Comparison of ENCODE assay signal across 8 cellular contexts in the genomic region with DNA sequence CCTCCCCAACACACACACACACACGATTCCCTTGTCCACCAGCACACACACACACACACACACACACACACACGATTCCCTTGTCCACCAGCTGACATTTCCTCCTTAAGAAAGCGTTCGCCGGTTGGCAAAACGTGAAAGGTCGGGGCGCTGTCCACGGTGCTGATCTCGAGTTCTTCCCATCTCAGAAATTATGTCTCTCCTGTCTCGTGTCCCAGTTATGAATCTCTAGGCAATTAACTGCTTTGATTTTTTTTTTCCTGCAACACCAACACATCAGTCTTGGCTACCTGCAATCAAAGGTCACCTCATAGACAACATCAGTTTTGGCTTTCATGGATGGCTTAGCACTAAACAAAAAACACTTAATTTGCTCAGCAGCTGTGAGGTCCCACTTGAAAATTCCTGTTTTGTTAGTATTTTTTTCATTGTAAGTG. TPM values are rescaled to one million over a fixed set of nuclear protein-coding genes. Genes with fewer than 3 reads are reported as not detected.
A peak's percentile ranks its signal among the peaks of the same experiment; 100 is the strongest.
DNase-seq lines count a peak whose midpoint lies in the region; ATAC-seq and TF ChIP-seq lines count a peak whose summit lies in the region.

No MANE protein-coding gene starts in this region.

- no peaks in the 10 kb centered on the region for H3K4me1 ChIP-seq in cardiac muscle cell (ENCODE audit: low read depth)

- intact Hi-C loops in Right ventricle myocardium inferior (cut with DNase I): no loop called here

- ATAC-seq in Right ventricle myocardium inferior (no peak), GM21717 (IDR thresholded peaks at IDR 0.05; ENCODE audit: unreplicated experiment) (no peak)

- peak; percentile 71 to 86 for DNase-seq in cardiac muscle cell (ENCODE audit: low read depth in 1 of 2, low spot score in 1 of 2)
- DNase-seq in Right ventricle myocardium inferior (ENCODE audit: missing footprints): no peak
- DNase-seq in T1000 (lab: John Stamatoyannopoulos, UW): peak; percentile 20
- peak; percentile 60 for DNase-seq in choroid plexus epithelial cell (ENCODE audit: low read depth)
- DNase-seq in myocyte (ENCODE audit: low read depth): peak; percentile 70
- no peak for DNase-seq in epidermal melanocyte (ENCODE audit: insufficient read length, low spot score)
- no peak for DNase-seq in GOT3 (lab: John Stamatoyannopoulos, UW)

- no peaks in the 10 kb centered on the region for H3K9me3 ChIP-seq in cardiac muscle cell (ENCODE audit: low read depth)

- H3K4me3 ChIP-seq in cardiac muscle cell (no peak overlapping the region), choroid plexus epithelial cell (ENCODE audit: low read depth, low read length) (no peak overlapping the region)

- TF ChIP-seq CTCF in cardiac muscle cell (IDR thresholded peaks at IDR 0.05; ENCODE audit: low read depth, low read length) (no peak), choroid plexus epithelial cell (conservative IDR thresholded peaks at IDR 0.05; ENCODE audit: low read depth, low read length) (no peak)

- peaks cover 75% of the 10 kb centered on the region for H3K27me3 ChIP-seq in cardiac muscle cell

- H3K36me3 ChIP-seq in cardiac muscle cell: no peaks in the 10 kb centered on the region

- no peak overlapping the region for H3K27ac ChIP-seq in cardiac muscle cell

RNA-seq across cellular contexts. Expression of a gene that starts 1.9 kb away (rescaled TPM):
- total RNA-seq in cardiac muscle cell (1.1 and 1.3 TPM in 2 replicates), Right ventricle myocardium inferior (not detected), myocyte (not detected in 2 replicates)
- polyA plus RNA-seq in cardiac muscle cell: 0.42 and 1.8 TPM in 2 replicates
- polyA plus RNA-seq in myocyte (2012): not detected

RNA-seq across cellular contexts. Expression of a gene that starts 33.2 kb away (rescaled TPM):
- total RNA-seq in cardiac muscle cell: not detected in 2 replicates
- polyA plus RNA-seq in cardiac muscle cell: not detected in 2 replicates
- not detected for total RNA-seq in Right ventricle myocardium inferior
- 0.21 TPM in 1 of 2 replicates, not detected in the other for total RNA-seq in myocyte
- polyA plus RNA-seq in myocyte (2012): not detected

Comparison
In these comparisons a context has a peak if more than half of its experiments do, and no peak if none do; other contexts are left out.
1. DNase-seq: peak in cardiac muscle cell (2 of 2), T1000 (single experiment), choroid plexus epithelial cell (single experiment) and myocyte (single experiment); none in Right ventricle myocardium inferior (single experiment), epidermal melanocyte (single experiment) and GOT3 (single experiment).